29 cellular contexts compared by ENCODE assay signal in the genomic region with DNA sequence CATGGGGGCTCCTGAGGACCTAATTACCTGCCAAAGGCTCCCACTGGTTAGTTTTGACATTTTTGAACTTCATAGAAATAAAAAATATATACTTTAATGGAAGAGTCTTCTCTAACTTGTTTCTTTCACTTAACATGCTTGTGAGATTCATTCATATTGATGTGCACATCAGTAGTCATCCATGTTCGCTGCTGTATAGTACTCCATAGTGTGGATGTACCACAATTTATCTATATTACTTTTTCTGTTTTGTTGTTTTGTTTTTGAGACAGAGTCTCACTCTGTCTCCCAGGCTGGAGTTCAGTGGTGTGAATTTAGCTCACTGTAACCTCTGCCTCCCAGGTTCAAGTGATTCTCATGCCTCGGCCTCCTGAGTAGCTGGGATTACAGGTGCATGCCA.
"Had no signal": no experiment of that assay in that cellular context is flagged by ENCODE, and none has a peak within 500 bp of the region (broad histone marks: within the 10 kb centered on the region; RNA-seq: fewer than 3 reads in every experiment).

No MANE protein-coding gene starts in this region.

- H3K4me3 ChIP-seq: ascending aorta, cardiac muscle cell had no signal

- H3K9me3 ChIP-seq: ascending aorta had no signal

- FAIRE-seq: bronchial epithelial cell, TTC549 had no signal

- H3K4me1 ChIP-seq: ascending aorta had no signal

- ATAC-seq: activated CD8-positive, alpha-beta memory T cell treated with anti-CD3 and anti-CD28 coated beads, Interleukin-2, amount 10 ng/mL, durations not matched to agents 7 days and 5 days; activated CD8-positive, alpha-beta T cell treated with anti-CD3 and anti-CD28 coated beads, Interleukin-2, amount 10 ng/mL, durations not matched to agents 7 days and 5 days; activated naive CD8-positive, alpha-beta T cell treated with anti-CD3 and anti-CD28 coated beads, Interleukin-2, amount 50 U/mL, for 24 hours had no signal

- DNase-seq: activated B cell treated with CpG ODN at 0.5 μM for 24 hours; activated CD4-positive, alpha-beta memory T cell treated with anti-CD3 and anti-CD28 coated beads, Interleukin-2, amount 10 ng/mL, durations not matched to agents 7 days and 5 days; activated CD4-positive, alpha-beta T cell treated with anti-CD3 and anti-CD28 coated beads for 4 hours; activated CD4-positive, alpha-beta T cell treated with anti-CD3 and anti-CD28 coated beads, Interleukin-2, amount 50 U/mL, for 1 hour; activated CD4-positive, alpha-beta T cell treated with anti-CD3 and anti-CD28 coated beads, Interleukin-2, amount 50 U/mL, for 4 hours; activated CD4-positive, CD25-positive, alpha-beta regulatory T cell treated with anti-CD3 and anti-CD28 coated beads, Interleukin-2, amount 50 U/mL, for 72 hours; activated CD8-positive, alpha-beta memory T cell treated with anti-CD3 and anti-CD28 coated beads for 24 hours; activated CD8-positive, alpha-beta memory T cell treated with anti-CD3 and anti-CD28 coated beads, Interleukin-2, amount 10 ng/mL, durations not matched to agents 7 days and 5 days; activated CD8-positive, alpha-beta memory T cell treated with anti-CD3 and anti-CD28 coated beads, Interleukin-2, amount 50 U/mL, for 48 hours; activated CD8-positive, alpha-beta T cell treated with anti-CD3 and anti-CD28 coated beads, Interleukin-2, amount 10 ng/mL, durations not matched to agents 7 days and 5 days; activated effector memory CD4-positive, alpha-beta T cell treated with Interleukin-2 at 50 U/mL for 16 hours; activated gamma-delta T cell; activated naive CD4-positive, alpha-beta T cell treated with anti-CD3 and anti-CD28 coated beads, Interleukin-2, amount 10 ng/mL, durations not matched to agents 7 days and 5 days; activated naive CD4-positive, alpha-beta T cell treated with Interleukin-2 at 50 U/mL for 16 hours; activated naive CD8-positive, alpha-beta T cell treated with anti-CD3 and anti-CD28 coated beads, Interleukin-2, amount 10 ng/mL, durations not matched to agents 7 days and 5 days; activated naive CD8-positive, alpha-beta T cell treated with anti-CD3 and anti-CD28 coated beads, Interleukin-2, amount 50 U/mL, for 24 hours; activated T-cell treated with anti-CD3 and anti-CD28 coated beads, Interleukin-2, amount 50 U/mL, for 24 hours; activated T-cell treated with anti-CD3 and anti-CD28 coated beads, Interleukin-2, amount 50 U/mL, for 48 hours; amygdala; anterior cingulate cortex; caudate nucleus; cerebellar nuclear complex; T-helper 2 cell; T-helper 9 cell had no signal

- H3K27ac ChIP-seq: ascending aorta, cardiac muscle cell, VCaP had no signal

- H3K27me3 ChIP-seq: ascending aorta, cardiac muscle cell had no signal

- H3K36me3 ChIP-seq: ascending aorta, cardiac muscle cell had no signal
